ENCODE assay signal across 14 cellular contexts in the genomic region with DNA sequence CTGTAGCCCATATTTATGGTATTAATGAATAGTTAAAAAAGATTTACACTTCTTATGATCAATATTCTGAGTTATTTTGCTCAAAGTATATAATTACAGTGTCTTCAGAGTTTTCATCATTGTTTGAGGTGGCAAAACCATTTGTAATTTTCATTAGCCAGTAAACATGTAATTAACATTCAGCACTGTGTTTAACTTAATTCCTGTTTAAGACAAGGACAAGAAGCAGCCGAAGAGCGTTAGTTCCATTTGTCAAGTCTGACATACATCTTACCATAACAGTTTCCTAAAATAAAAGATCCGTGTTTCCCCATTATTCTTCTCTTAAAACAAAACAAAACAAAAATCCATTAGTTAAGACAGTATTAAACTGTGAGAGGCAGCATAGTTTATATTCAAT. TPM values are rescaled to one million over a fixed set of nuclear protein-coding genes. Genes with fewer than 3 reads are reported as not detected.
DNase-seq lines count a peak whose midpoint lies in the region; ATAC-seq, FAIRE-seq and TF ChIP-seq lines count a peak whose summit lies in the region.
"Had no signal": no experiment of that assay in that cellular context is flagged by ENCODE, and none has a peak within 500 bp of the region (broad histone marks: within the 10 kb centered on the region; RNA-seq: fewer than 3 reads in every experiment).

No MANE protein-coding gene starts in this region.

- H3K4me3 ChIP-seq in A549 (no peak overlapping the region), SJCRH30 (peak overlapping the region; percentile 74), esophagus squamous epithelium (peak overlapping the region in 3 of 4 donors; percentile 72 to 92 (median 73)), H7 (ENCODE audit: insufficient read depth, low read depth, low read length) (no peak overlapping the region)

- intact Hi-C loops in esophagus squamous epithelium (cut with DNase I), result no loop called here

- ATAC-seq in A549 (no peak), GM21529 (IDR thresholded peaks at IDR 0.05; ENCODE audit: unreplicated experiment) (no peak), HG02840 (IDR thresholded peaks at IDR 0.05; ENCODE audit: low FRiP score, unreplicated experiment) (no peak)

- H3K9me3 ChIP-seq in A549 (no peaks in the 10 kb centered on the region), SJCRH30 (replicated peaks) (no peaks in the 10 kb centered on the region), esophagus squamous epithelium (no peaks in the 10 kb centered on the region)

- no peak for TF ChIP-seq EP300 in A549 (IDR thresholded peaks at IDR 0.05)

- peaks cover 2% of the 10 kb centered on the region for H3K36me3 Mint-ChIP-seq in osteocyte (ENCODE audit: unreplicated experiment)

- no peak for TF ChIP-seq RAD21 in A549 (conservative IDR thresholded peaks at IDR 0.05 in 1 of 2, IDR thresholded peaks at IDR 0.05 in 1 of 2)

- no peak for FAIRE-seq in A549 (lab: Jason Lieb, UNC)
- FAIRE-seq: endometrium had no signal

- CTCF ChIA-PET in A549 (lab: Yijun Ruan, JAX), result no interaction called here

- peaks cover 29% of the 10 kb centered on the region for H3K4me1 ChIP-seq in A549
- peaks cover 6% of the 10 kb centered on the region; the same call in 1 of the 2 replicates for H3K4me1 ChIP-seq in SJCRH30
- peaks cover 6 to 70% (median 11%) of the 10 kb centered on the region in 3 donors for H3K4me1 ChIP-seq in esophagus squamous epithelium

- POLR2A ChIA-PET in A549 (lab: Yijun Ruan, JAX), result no interaction called here

- TF ChIP-seq CTCF in A549 (IDR thresholded peaks at IDR 0.05) (no peak), esophagus squamous epithelium (IDR thresholded peaks at IDR 0.05) (no peak), osteocyte (IDR thresholded peaks at IDR 0.05) (no peak)

- H3K9me3 Mint-ChIP-seq in osteocyte (ENCODE audit: unreplicated experiment), result no peaks in the 10 kb centered on the region

- WGBS in A549 (ENCODE audit: missing lambda C conversion rate), result 92% methylated on average over 3 of the region's 3 CpGs
- WGBS in esophagus squamous epithelium, 2 donors, result 32 to 48% methylated on average over 3 of the region's 3 CpGs

- peak overlapping the region; percentile 99 for H3K27ac Mint-ChIP-seq in osteocyte (ENCODE audit: unreplicated experiment)

- peaks cover 56% of the 10 kb centered on the region for H3K4me1 Mint-ChIP-seq in osteocyte (ENCODE audit: unreplicated experiment)

- H3K27ac ChIP-seq in A549, result no peak overlapping the region
- H3K27ac ChIP-seq in SJCRH30, result peak overlapping the region; percentile 76
- peak overlapping the region; percentile 67 to 97 (median 94) for H3K27ac ChIP-seq in esophagus squamous epithelium

- no peaks in the 10 kb centered on the region for H3K27me3 ChIP-seq in SJCRH30
- H3K27me3 ChIP-seq in esophagus squamous epithelium, result peaks cover 0 to 92% (median 8%) of the 10 kb centered on the region in 4 donors
- H3K27me3 ChIP-seq in H7 (ENCODE audit: control insufficient read depth, insufficient read depth, low read length), result peaks cover 99% of the 10 kb centered on the region

- no peak for TF ChIP-seq POLR2A in A549 (IDR thresholded peaks at IDR 0.05; ENCODE audit: low read length)
- no peak for TF ChIP-seq POLR2A in esophagus squamous epithelium (IDR thresholded peaks at IDR 0.05)

- H3K4me2 ChIP-seq in A549, result peak overlapping the region; percentile 83

- peak overlapping the region; percentile 98 for H3K4me3 Mint-ChIP-seq in osteocyte (ENCODE audit: unreplicated experiment)

- H3K27me3 Mint-ChIP-seq in osteocyte (ENCODE audit: unreplicated experiment), result no peaks in the 10 kb centered on the region

- no peak for DNase-seq in A549 (ENCODE audit: low read depth in 1 of 2, low spot score in 1 of 2)
- DNase-seq in SJCRH30, result no peak
- no peak for DNase-seq in esophagus squamous epithelium (lab: John Stamatoyannopoulos, UW)
- no peak for DNase-seq in osteocyte (ENCODE audit: extremely low spot score, unreplicated experiment)
- no peak for DNase-seq in NOMO-1 treated with dmso at 0.1 percent for 144 hours (lab: John Stamatoyannopoulos, UW; ENCODE audit: unreplicated experiment)
- DNase-seq in H7, result no peak
- DNase-seq: AML-193; KBM-7; NCI-H446 treated with DMSO at 0.1 percent for 48 hours; stimulated activated CD4-positive, alpha-beta T cell treated with anti-CD3 and anti-CD28 coated beads, Interleukin-2, amount 100 ng/mL, for 48 hours had no signal

- H3K36me3 ChIP-seq in SJCRH30, result no peaks in the 10 kb centered on the region; the same call in 1 of the 2 replicates
- H3K36me3 ChIP-seq in esophagus squamous epithelium, result no peaks in the 10 kb centered on the region
- H3K36me3 ChIP-seq in H7 (replicated peaks; ENCODE audit: control insufficient read depth, insufficient read depth, low read length), result no peaks in the 10 kb centered on the region

TF ChIP-seq in A549, 52 proteins besides CTCF, POLR2A, EP300 and RAD21:
- TF ChIP-seq HOXA7 (CRISPR knock-in tag; IDR thresholded peaks at IDR 0.05) (no peak), CBX2 (IDR thresholded peaks at IDR 0.05; ENCODE audit: borderline replicate concordance, low read depth) (no peak), BHLHE40 (IDR thresholded peaks at IDR 0.05; ENCODE audit: low read depth, low read length) (no peak), NR3C1 (IDR thresholded peaks at IDR 0.05) (no peak), POLR2AphosphoS2 (conservative IDR thresholded peaks at IDR 0.05; ENCODE audit: low read length) (no peak), RARB (CRISPR knock-in tag; IDR thresholded peaks at IDR 0.05) (no peak), PHF8 (IDR thresholded peaks at IDR 0.05; ENCODE audit: borderline replicate concordance, low read depth) (no peak), HEYL (CRISPR knock-in tag; IDR thresholded peaks at IDR 0.05) (no peak), MYC (IDR thresholded peaks at IDR 0.05; ENCODE audit: borderline replicate concordance, low read length) (no peak), ZNF302 (CRISPR knock-in tag; IDR thresholded peaks at IDR 0.05) (no peak), CBX8 (IDR thresholded peaks at IDR 0.05) (no peak)
- TF ChIP-seq, protein P1, sequence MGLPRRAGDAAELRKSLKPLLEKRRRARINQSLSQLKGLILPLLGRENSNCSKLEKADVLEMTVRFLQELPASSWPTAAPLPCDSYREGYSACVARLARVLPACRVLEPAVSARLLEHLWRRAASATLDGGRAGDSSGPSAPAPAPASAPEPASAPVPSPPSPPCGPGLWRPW (IDR thresholded peaks at IDR 0.05), result no peak

RNA-seq across cellular contexts. Expression of a gene that starts 5.6 kb away (rescaled TPM):
- polyA plus RNA-seq in A549 (2011; rRNA removed), result 11.8 and 14.4 TPM in 2 replicates
- 14.2 and 17.8 TPM in 2 replicates for polyA plus RNA-seq in A549 (2012; cell fraction: cytosol; rRNA removed)
- polyA plus RNA-seq in A549 (2012; cell fraction: nucleus; rRNA removed), result 10.9 and 18.7 TPM in 2 replicates
- polyA plus RNA-seq in A549 (2017; fragmentation: RNase III; extraction: RNeasy Plus Mini Kit Qiagen cat#74134 plus additional on column Dnase treatment), result 14.4 to 15.7 TPM (median 15.3 TPM) in 3 replicates
- polyA minus RNA-seq in A549 (2011; rRNA and poly(A)+ RNA removed), result 5.7 and 14.9 TPM in 2 replicates
- total RNA-seq in SJCRH30 (2014; rRNA removed; shearing (Covaris generic)), result 24.5 and 24.9 TPM in 2 replicates
- 10 to 100 TPM in 1 of 4 donors, 1 to 10 TPM in 3; 3.7 to 15.6 (median 6.4) TPM for total RNA-seq in esophagus squamous epithelium
- 286 and 292 TPM in 2 replicates for total RNA-seq in osteocyte
- 0.17 TPM in 1 of 2 replicates, not detected in the other for total RNA-seq in H7 (2014; rRNA removed; shearing (Covaris generic))
- total RNA-seq: T-helper 1 cell treated with Interleukin-12 subunit alpha and Interleukin-12 subunit beta and Interleukin-4 antibody, amounts not matched to agents 30 ng/mL and 1 ng/mL, for 36 hours had no signal

Comparison
In these comparisons a context has a peak if more than half of its experiments do, and no peak if none do; other contexts are left out.
1. H3K27ac ChIP-seq: peak in SJCRH30 (single experiment) and esophagus squamous epithelium (4 of 4); none in A549 (0 of 2).
2. H3K4me3 ChIP-seq: peak in SJCRH30 (single experiment) and esophagus squamous epithelium (3 of 4); none in A549 (single experiment) and H7 (single experiment).
3. RNA of a gene that starts 5.6 kb away (total RNA-seq): 286 to 292 TPM in osteocyte; 24.5 to 24.9 TPM in SJCRH30, 3.7 to 15.6 TPM in esophagus squamous epithelium and 0.17 TPM in H7; every median in the first group is over 10 times any median in the second.